ENCODE assay signal across 34 cellular contexts in genomic region chr4:151709071-151709470, GRCh38.
"Had no signal": no experiment of that assay in that cellular context is flagged by ENCODE, and none has a peak within 500 bp of the region (broad histone marks: within the 10 kb centered on the region; RNA-seq: fewer than 3 reads in every experiment).

No MANE protein-coding gene starts in this region.

- H3K4me3 Mint-ChIP-seq: activated CD4-positive, alpha-beta memory T cell treated with anti-CD3 and anti-CD28 coated beads, Interleukin-2, amount 10 ng/mL, durations not matched to agents 7 days and 5 days; activated CD8-positive, alpha-beta memory T cell treated with anti-CD3 and anti-CD28 coated beads, Interleukin-2, amount 10 ng/mL, durations not matched to agents 7 days and 5 days; activated naive CD8-positive, alpha-beta T cell treated with anti-CD3 and anti-CD28 coated beads for 36 hours had no signal

- H3K27me3 ChIP-seq: ascending aorta, Peyer's patch had no signal

- DNase-seq: activated CD4-positive, alpha-beta memory T cell treated with anti-CD3 and anti-CD28 coated beads, Interleukin-2, amount 10 ng/mL, durations not matched to agents 7 days and 5 days; activated CD4-positive, alpha-beta T cell treated with anti-CD3 and anti-CD28 coated beads for 1 hour; activated CD4-positive, alpha-beta T cell treated with anti-CD3 and anti-CD28 coated beads for 48 hours; activated CD4-positive, CD25-positive, alpha-beta regulatory T cell; activated CD8-positive, alpha-beta memory T cell treated with anti-CD3 and anti-CD28 coated beads for 24 hours; activated CD8-positive, alpha-beta memory T cell treated with anti-CD3 and anti-CD28 coated beads, Interleukin-2, amount 10 ng/mL, durations not matched to agents 7 days and 5 days; activated CD8-positive, alpha-beta memory T cell treated with anti-CD3 and anti-CD28 coated beads, Interleukin-2, amount 50 U/mL, for 48 hours; activated effector memory CD4-positive, alpha-beta T cell treated with Interleukin-2 at 50 U/mL for 16 hours; activated naive CD4-positive, alpha-beta T cell treated with anti-CD3 and anti-CD28 coated beads, Interleukin-2, amount 50 U/mL, for 16 hours; activated naive CD8-positive, alpha-beta T cell treated with anti-CD3 and anti-CD28 coated beads for 36 hours; activated T-cell treated with anti-CD3 and anti-CD28 coated beads, Interleukin-2, amount 50 U/mL, for 48 hours; amniotic stem cell; caudate nucleus; Kasumi-1; KG1; MM.1S; MV-4-11; NCI-H1092; NCI-H1436 treated with DMSO at 0.1 percent for 48 hours; NCI-H1694 treated with DMSO at 0.1 percent for 48 hours; NCI-H2029; NCI-H345; NCI-H526; NCI-H748 treated with DMSO at 0.1 percent for 48 hours; NK-92 treated with Interleukin-12 subunit alpha and Interleukin-12 subunit beta, amount 100 ng/mL, for 24 hours; PC-3; Peyer's patch; RPMI8226; SW 1271; T-helper 1 cell; T-helper 2 cell; T1000 had no signal

- H3K9me3 ChIP-seq: ascending aorta, Peyer's patch had no signal

- H3K4me1 ChIP-seq: ascending aorta, Peyer's patch had no signal

- H3K27me3 Mint-ChIP-seq: activated CD4-positive, alpha-beta memory T cell treated with anti-CD3 and anti-CD28 coated beads, Interleukin-2, amount 10 ng/mL, durations not matched to agents 7 days and 5 days; activated CD8-positive, alpha-beta memory T cell treated with anti-CD3 and anti-CD28 coated beads, Interleukin-2, amount 10 ng/mL, durations not matched to agents 7 days and 5 days; activated naive CD8-positive, alpha-beta T cell treated with anti-CD3 and anti-CD28 coated beads for 36 hours had no signal

- H3K27ac Mint-ChIP-seq: activated CD4-positive, alpha-beta memory T cell treated with anti-CD3 and anti-CD28 coated beads, Interleukin-2, amount 10 ng/mL, durations not matched to agents 7 days and 5 days; activated CD8-positive, alpha-beta memory T cell treated with anti-CD3 and anti-CD28 coated beads, Interleukin-2, amount 10 ng/mL, durations not matched to agents 7 days and 5 days; activated naive CD8-positive, alpha-beta T cell treated with anti-CD3 and anti-CD28 coated beads for 36 hours had no signal

- H3K4me1 Mint-ChIP-seq: activated CD4-positive, alpha-beta memory T cell treated with anti-CD3 and anti-CD28 coated beads, Interleukin-2, amount 10 ng/mL, durations not matched to agents 7 days and 5 days; activated CD8-positive, alpha-beta memory T cell treated with anti-CD3 and anti-CD28 coated beads, Interleukin-2, amount 10 ng/mL, durations not matched to agents 7 days and 5 days; activated naive CD8-positive, alpha-beta T cell treated with anti-CD3 and anti-CD28 coated beads for 36 hours had no signal

- H3K9me3 Mint-ChIP-seq: activated CD4-positive, alpha-beta memory T cell treated with anti-CD3 and anti-CD28 coated beads, Interleukin-2, amount 10 ng/mL, durations not matched to agents 7 days and 5 days; activated naive CD8-positive, alpha-beta T cell treated with anti-CD3 and anti-CD28 coated beads for 36 hours had no signal

- H3K4me3 ChIP-seq: ascending aorta, Peyer's patch had no signal

- ATAC-seq: activated CD8-positive, alpha-beta memory T cell treated with anti-CD3 and anti-CD28 coated beads, Interleukin-2, amount 10 ng/mL, durations not matched to agents 7 days and 5 days; PC-3 had no signal

- H3K27ac ChIP-seq: ascending aorta, Peyer's patch, WERI-Rb-1 had no signal
